ENCODE assay signal across 1 cellular context in the genomic region with DNA sequence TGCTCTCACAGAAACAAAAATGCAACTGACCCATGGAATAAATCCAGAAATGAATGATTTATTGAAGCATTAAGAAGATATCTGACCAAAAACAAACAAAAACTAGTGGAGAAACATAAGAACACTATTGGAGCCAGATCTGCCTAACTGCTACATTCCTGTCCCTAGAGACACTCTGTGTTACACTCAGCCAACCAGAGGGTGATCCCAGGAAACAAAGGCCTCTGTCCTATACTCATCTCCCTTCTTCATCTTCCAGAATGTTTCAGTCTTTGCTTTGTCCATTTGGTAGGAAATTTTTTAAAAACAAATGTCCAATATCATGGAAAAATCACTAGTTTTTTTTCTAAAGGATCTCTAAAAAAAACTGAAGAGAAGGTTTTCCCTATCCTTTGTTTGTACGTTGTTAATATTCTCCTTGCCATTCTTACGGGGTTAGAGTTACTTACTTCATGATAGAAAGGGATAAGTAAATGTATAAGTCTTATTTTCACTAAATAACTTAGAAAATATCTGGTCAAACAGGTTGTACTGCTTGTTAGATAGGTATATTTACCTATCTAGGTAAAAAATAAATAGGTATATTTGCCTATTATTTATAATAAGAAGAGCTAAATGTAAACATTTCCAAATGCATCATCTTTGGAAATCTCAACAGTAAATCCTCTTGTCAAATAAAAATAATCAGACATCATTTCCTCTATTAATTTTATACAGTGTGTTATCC.
TF ChIP-seq lines count a peak whose summit lies in the region.

No MANE protein-coding gene starts in this region.

TF ChIP-seq in IMR-90, 13 proteins besides CTCF, POLR2A, EP300 and RAD21 (continued from another document):
- TF ChIP-seq, protein P1, sequence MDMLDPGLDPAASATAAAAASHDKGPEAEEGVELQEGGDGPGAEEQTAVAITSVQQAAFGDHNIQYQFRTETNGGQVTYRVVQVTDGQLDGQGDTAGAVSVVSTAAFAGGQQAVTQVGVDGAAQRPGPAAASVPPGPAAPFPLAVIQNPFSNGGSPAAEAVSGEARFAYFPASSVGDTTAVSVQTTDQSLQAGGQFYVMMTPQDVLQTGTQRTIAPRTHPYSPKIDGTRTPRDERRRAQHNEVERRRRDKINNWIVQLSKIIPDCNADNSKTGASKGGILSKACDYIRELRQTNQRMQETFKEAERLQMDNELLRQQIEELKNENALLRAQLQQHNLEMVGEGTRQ (IDR thresholded peaks at IDR 0.05; ENCODE audit: low read depth, low read length) = no peak
- TF ChIP-seq MAZ (IDR thresholded peaks at IDR 0.05; ENCODE audit: borderline replicate concordance, low read depth, low read length) = no peak
- no peak for TF ChIP-seq CHD1 (IDR thresholded peaks at IDR 0.05; ENCODE audit: low read depth, low read length)
- no peak for TF ChIP-seq MXI1 (IDR thresholded peaks at IDR 0.05; ENCODE audit: borderline replicate concordance, low read depth, low read length)
- no peak for TF ChIP-seq MAFK (IDR thresholded peaks at IDR 0.05; ENCODE audit: low read depth, low read length)
- no peak for TF ChIP-seq FOS (IDR thresholded peaks at IDR 0.05; ENCODE audit: low read depth, low read length)
